ENCODE assay signal across 24 cellular contexts in genomic region chr16:88548131-88548874, GRCh38.
"Had no signal": no experiment of that assay in that cellular context is flagged by ENCODE, and none has a peak within 500 bp of the region (broad histone marks: within the 10 kb centered on the region; RNA-seq: fewer than 3 reads in every experiment).

No MANE protein-coding gene starts in this region.

- H3K4me1 ChIP-seq: body of pancreas, foreskin keratinocyte had no signal

- H3K36me3 Mint-ChIP-seq: activated naive CD8-positive, alpha-beta T cell treated with anti-CD3 and anti-CD28 coated beads for 36 hours had no signal

- H3K4me3 Mint-ChIP-seq: activated B cell treated with CpG ODN at 0.5 μM for 24 hours; activated naive CD8-positive, alpha-beta T cell treated with anti-CD3 and anti-CD28 coated beads for 36 hours; activated T-helper 1 cell treated with anti-CD3 and anti-CD28 coated beads, Interleukin-12 subunit alpha, Interleukin-12 subunit beta, Interleukin-2, Interleukin-4 antibody, amounts not matched to agents 30 ng/mL and 10 ng/mL and 1 ng/mL, durations not matched to agents 14 hours and 24 hours and 36 hours; memory B cell had no signal

- H3K4me3 ChIP-seq: body of pancreas, right atrium auricular region, stomach, testis, upper lobe of left lung had no signal

- H3K27ac Mint-ChIP-seq: activated B cell treated with CpG ODN at 0.5 μM for 24 hours; activated naive CD8-positive, alpha-beta T cell treated with anti-CD3 and anti-CD28 coated beads for 36 hours; activated T-helper 1 cell treated with anti-CD3 and anti-CD28 coated beads, Interleukin-12 subunit alpha, Interleukin-12 subunit beta, Interleukin-2, Interleukin-4 antibody, amounts not matched to agents 30 ng/mL and 10 ng/mL and 1 ng/mL, durations not matched to agents 14 hours and 24 hours and 36 hours; memory B cell had no signal

- H3K27ac ChIP-seq: body of pancreas, foreskin keratinocyte, right atrium auricular region, stomach, testis, upper lobe of left lung had no signal

- ATAC-seq: body of pancreas; foreskin keratinocyte; left ventricle myocardium superior; naive thymus-derived CD8-positive, alpha-beta T cell had no signal

- H3K27me3 ChIP-seq: body of pancreas, testis had no signal

- H3K9me3 ChIP-seq: testis had no signal

- DNase-seq: activated B cell treated with CpG ODN at 0.5 μM for 24 hours; activated CD4-positive, alpha-beta T cell treated with anti-CD3 and anti-CD28 coated beads for 48 hours; activated CD8-positive, alpha-beta memory T cell treated with anti-CD3 and anti-CD28 coated beads, Interleukin-2, amount 50 U/mL, for 48 hours; activated naive CD8-positive, alpha-beta T cell treated with anti-CD3 and anti-CD28 coated beads for 36 hours; amygdala; body of pancreas; cortex of kidney; effector CD4-positive, alpha-beta T cell; foreskin keratinocyte; glutamatergic neuron; hypothalamus; left ventricle myocardium superior; nucleus accumbens; small intestine; stimulated activated CD4-positive, alpha-beta T cell treated with anti-CD3 and anti-CD28 coated beads, Interleukin-4, amount 100 ng/mL, for 4 hours; stimulated activated CD8-positive, alpha-beta memory T cell treated with anti-CD3 and anti-CD28 coated beads, Interleukin-4, amount 100 ng/mL, for 48 hours; stomach; T-helper 2 cell; testis; upper lobe of left lung had no signal

- H3K36me3 ChIP-seq: right atrium auricular region, stomach, upper lobe of left lung had no signal
